1 cellular context compared by ENCODE assay signal in genomic region chr3:12444582-12445468, GRCh38.
TF ChIP-seq lines count a peak whose summit lies in the region.

No MANE protein-coding gene starts in this region.

TF ChIP-seq in HepG2, 621 proteins besides CTCF, POLR2A, EP300 and RAD21 (continued from another document):
- TF ChIP-seq GFI1 (CRISPR knock-in tag; IDR thresholded peaks at IDR 0.05; ENCODE audit: borderline replicate concordance) (peak; percentile 78), NONO (IDR thresholded peaks at IDR 0.05) (no peak), NONO (CRISPR knock-in tag; conservative IDR thresholded peaks at IDR 0.05) (peak; percentile 39; the same call in 1 of the 2 replicates), MED8 (CRISPR knock-in tag; IDR thresholded peaks at IDR 0.05; ENCODE audit: insufficient replicate concordance) (peak; percentile 22), ZSCAN21 (CRISPR knock-in tag; IDR thresholded peaks at IDR 0.05; ENCODE audit: borderline replicate concordance) (peak; percentile 54; the same call in 1 of the 2 replicates)
TF ChIP-seq in HepG2: peak in this region for 151.
